1 cellular context compared by ENCODE assay signal in genomic region chr20:41137412-41138216, GRCh38.
A peak's percentile ranks its signal among the peaks of the same experiment; 100 is the strongest.
TF ChIP-seq lines count a peak whose summit lies in the region.

Gene PLCG1, plus strand, starts transcription at chr20:41137543. Its CDS starts 99 bp downstream, at chr20:41137642.

TF ChIP-seq in HepG2, 621 proteins besides CTCF, POLR2A, EP300 and RAD21 (continued from another document and continues in another):
- TF ChIP-seq USF2 (IDR thresholded peaks at IDR 0.05; ENCODE audit: low read depth, low read length) (no peak), USF2 (CRISPR knock-in tag; IDR thresholded peaks at IDR 0.05; ENCODE audit: borderline replicate concordance) (peak; percentile 88; the same call in 1 of the 2 replicates), TAF1 (CRISPR knock-in tag; IDR thresholded peaks at IDR 0.05) (peak; percentile 64), ZNF3 (CRISPR knock-in tag; IDR thresholded peaks at IDR 0.05) (no peak), DR1 (CRISPR knock-in tag; IDR thresholded peaks at IDR 0.05) (peak; percentile 51; the same call in 1 of the 2 replicates), CENPBD1 (CRISPR knock-in tag; IDR thresholded peaks at IDR 0.05; ENCODE audit: borderline replicate concordance, low read depth) (no peak), ZNF513 (CRISPR knock-in tag; conservative IDR thresholded peaks at IDR 0.05) (no peak), DMAP1 (CRISPR knock-in tag; IDR thresholded peaks at IDR 0.05) (peak; percentile 67; the same call in 1 of the 2 replicates), FOXK1 (CRISPR knock-in tag; IDR thresholded peaks at IDR 0.05; ENCODE audit: borderline replicate concordance, low read depth) (0 out of 2 replicates have a peak, but pooled peaks have one; percentile 10), HOXA7 (CRISPR knock-in tag; IDR thresholded peaks at IDR 0.05) (no peak), ARID4A (CRISPR knock-in tag; IDR thresholded peaks at IDR 0.05; ENCODE audit: borderline replicate concordance) (peak; percentile 81), ZKSCAN1 (IDR thresholded peaks at IDR 0.05; ENCODE audit: low read length) (no peak), MXI1 (IDR thresholded peaks at IDR 0.05; ENCODE audit: borderline replicate concordance, low read depth, low read length) (no peak; the same call in 2 of the 3 replicates), PHF21A (CRISPR knock-in tag; IDR thresholded peaks at IDR 0.05) (0 out of 2 replicates have a peak, but pooled peaks have one; percentile 13), MAFG (CRISPR knock-in tag; IDR thresholded peaks at IDR 0.05) (0 out of 2 replicates have a peak, but pooled peaks have one; percentile 51), ZFYVE20 (CRISPR knock-in tag; IDR thresholded peaks at IDR 0.05; ENCODE audit: borderline replicate concordance, low read depth) (no peak), ARHGAP35 (CRISPR knock-in tag; IDR thresholded peaks at IDR 0.05; ENCODE audit: borderline replicate concordance) (peak; percentile 93; the same call in 1 of the 2 replicates), TRIM22 (IDR thresholded peaks at IDR 0.05) (no peak), ZNF768 (CRISPR knock-in tag; IDR thresholded peaks at IDR 0.05) (peak; percentile 73; the same call in 1 of the 2 replicates), ZNF788 (CRISPR knock-in tag; IDR thresholded peaks at IDR 0.05; ENCODE audit: borderline replicate concordance) (peak; percentile 48; the same call in 1 of the 2 replicates), ZNF546 (CRISPR knock-in tag; conservative IDR thresholded peaks at IDR 0.05) (no peak), FOXA3 (CRISPR knock-in tag; IDR thresholded peaks at IDR 0.05) (no peak), STAG1 (CRISPR knock-in tag; IDR thresholded peaks at IDR 0.05) (no peak), ZNF614 (CRISPR knock-in tag; IDR thresholded peaks at IDR 0.05; ENCODE audit: borderline replicate concordance) (0 out of 2 replicates have a peak, but pooled peaks have one; percentile 17), RARA (CRISPR knock-in tag; IDR thresholded peaks at IDR 0.05) (peak; percentile 44; the same call in 1 of the 2 replicates), DZIP1 (CRISPR knock-in tag; IDR thresholded peaks at IDR 0.05) (peak; percentile 91; the same call in 1 of the 2 replicates), ZNF225 (CRISPR knock-in tag; IDR thresholded peaks at IDR 0.05) (peak; percentile 70; the same call in 1 of the 2 replicates), PREB (CRISPR knock-in tag; IDR thresholded peaks at IDR 0.05) (no peak), EZH2 (conservative IDR thresholded peaks at IDR 0.05; ENCODE audit: low read depth, low read length) (no peak), RNF219 (CRISPR knock-in tag; IDR thresholded peaks at IDR 0.05) (no peak; the same call in 1 of the 2 replicates), FOSL2 (CRISPR knock-in tag; IDR thresholded peaks at IDR 0.05) (0 out of 2 replicates have a peak, but pooled peaks have one; percentile 4), ZNF343 (CRISPR knock-in tag; IDR thresholded peaks at IDR 0.05) (no peak), CERS6 (CRISPR knock-in tag; IDR thresholded peaks at IDR 0.05) (no peak), ZNF557 (CRISPR knock-in tag; IDR thresholded peaks at IDR 0.05) (0 out of 2 replicates have a peak, but pooled peaks have one; percentile 65), HMG20A (CRISPR knock-in tag; IDR thresholded peaks at IDR 0.05; ENCODE audit: borderline replicate concordance) (no peak), MAZ (IDR thresholded peaks at IDR 0.05; ENCODE audit: borderline replicate concordance, low read depth, low read length) (peak; percentile 78), MAZ (CRISPR knock-in tag; IDR thresholded peaks at IDR 0.05; ENCODE audit: low read depth) (peak; percentile 38; the same call in 1 of the 2 replicates), PTBP1 (IDR thresholded peaks at IDR 0.05; ENCODE audit: low read depth, low read length, poor library complexity, severe bottlenecking) (peak; percentile 84), CEBPZ (IDR thresholded peaks at IDR 0.05; ENCODE audit: low read length) (no peak), MEF2D (CRISPR knock-in tag; IDR thresholded peaks at IDR 0.05) (no peak)
